9 cellular contexts compared by ENCODE assay signal in genomic region chr1:28208818-28209441, GRCh38. TPM values are rescaled to one million over a fixed set of nuclear protein-coding genes. Genes with fewer than 3 reads are reported as not detected.
DNase-seq lines count a peak whose midpoint lies in the region; ATAC-seq, FAIRE-seq and TF ChIP-seq lines count a peak whose summit lies in the region.
"Had no signal": no experiment of that assay in that cellular context is flagged by ENCODE, and none has a peak within 500 bp of the region (broad histone marks: within the 10 kb centered on the region; RNA-seq: fewer than 3 reads in every experiment).

No MANE protein-coding gene starts in this region.

- H3K4me3 ChIP-seq in CD8-positive, alpha-beta memory T cell (ENCODE audit: low read length), result no peak overlapping the region
- H3K4me3 ChIP-seq in aorta (ENCODE audit: low read length in 2 of 2), result no peak overlapping the region

- TF ChIP-seq CTCF in osteocyte (IDR thresholded peaks at IDR 0.05), result peak; percentile 69

- H3K4me1 ChIP-seq in CD8-positive, alpha-beta memory T cell (ENCODE audit: insufficient read depth, low read length), result no peaks in the 10 kb centered on the region
- no peaks in the 10 kb centered on the region for H3K4me1 ChIP-seq in aorta (ENCODE audit: control insufficient read depth in 1 of 2, insufficient read depth in 2 of 2, low read length in 2 of 2)

- 41 to 46% methylated on average over 4 of the region's 4 CpGs for WGBS in aorta, 2 donors

- intact Hi-C loops in aorta (cut with DNase I), result loop anchor here in 1 of 2 donors (10.0 kb wide), 1 partner anchor 194 kb away; no protein-coding TSS in a partner anchor

- FAIRE-seq in RCC 7860 (lab: Jason Lieb, UNC) (peak; percentile 71), frontal cortex (lab: Jason Lieb, UNC) (no peak)

- no peak overlapping the region for H3K4me3 Mint-ChIP-seq in CD8-positive, alpha-beta memory T cell
- no peak overlapping the region for H3K4me3 Mint-ChIP-seq in osteocyte (ENCODE audit: unreplicated experiment)
- H3K4me3 Mint-ChIP-seq: IgD-negative memory B cell had no signal

- H3K36me3 ChIP-seq in CD8-positive, alpha-beta memory T cell (ENCODE audit: insufficient read depth, low read length), result peaks cover 41% of the 10 kb centered on the region
- H3K36me3 ChIP-seq in aorta (ENCODE audit: control insufficient read depth in 1 of 2, insufficient read depth in 2 of 2, low read length in 1 of 2), result peaks cover 3 to 5% of the 10 kb centered on the region in 2 donors

- peaks cover 8 to 13% (median 12%) of the 10 kb centered on the region in 3 donors for H3K4me1 Mint-ChIP-seq in CD8-positive, alpha-beta memory T cell
- H3K4me1 Mint-ChIP-seq in osteocyte (ENCODE audit: unreplicated experiment), result no peaks in the 10 kb centered on the region

- peaks cover under 1 to 62% (median 13%) of the 10 kb centered on the region in 3 donors for H3K36me3 Mint-ChIP-seq in CD8-positive, alpha-beta memory T cell
- peaks cover 30% of the 10 kb centered on the region for H3K36me3 Mint-ChIP-seq in osteocyte (ENCODE audit: unreplicated experiment)

- no peaks in the 10 kb centered on the region for H3K9me3 Mint-ChIP-seq in CD8-positive, alpha-beta memory T cell
- no peaks in the 10 kb centered on the region for H3K9me3 Mint-ChIP-seq in osteocyte (ENCODE audit: unreplicated experiment)
- H3K9me3 Mint-ChIP-seq: IgD-negative memory B cell had no signal

- peak; percentile 67 for ATAC-seq in aorta (ENCODE audit: low FRiP score)
- ATAC-seq in GM18868 (IDR thresholded peaks at IDR 0.05; ENCODE audit: unreplicated experiment), result no peak

- peak overlapping the region in 4 of 8 donors; percentile 1 to 80 (median 19) for H3K27ac Mint-ChIP-seq in CD8-positive, alpha-beta memory T cell
- no peak overlapping the region for H3K27ac Mint-ChIP-seq in osteocyte (ENCODE audit: unreplicated experiment)

- H3K27me3 ChIP-seq in CD8-positive, alpha-beta memory T cell (ENCODE audit: insufficient read depth, low read length, poor library complexity, severe bottlenecking), result no peaks in the 10 kb centered on the region
- H3K27me3 ChIP-seq in aorta (ENCODE audit: control insufficient read depth in 1 of 2, insufficient read depth in 2 of 2, low read length in 1 of 2), result no peaks in the 10 kb centered on the region

- no peaks in the 10 kb centered on the region for H3K27me3 Mint-ChIP-seq in CD8-positive, alpha-beta memory T cell
- no peaks in the 10 kb centered on the region for H3K27me3 Mint-ChIP-seq in osteocyte (ENCODE audit: unreplicated experiment)
- H3K27me3 Mint-ChIP-seq: IgD-negative memory B cell had no signal

- H3K9me3 ChIP-seq in CD8-positive, alpha-beta memory T cell (ENCODE audit: low read length), result no peaks in the 10 kb centered on the region
- H3K9me3 ChIP-seq in aorta (ENCODE audit: control insufficient read depth, low read length), result no peaks in the 10 kb centered on the region

- POLR2A ChIA-PET in CD8-positive, alpha-beta memory T cell (lab: Charles Lee), result interaction anchor here (1.0 to 1.2 kb wide), 2 partner anchors 40 to 121 kb away, joined by 3 to 8 read pairs; partner anchors contain the start of gene EYA3

- no peak overlapping the region for H3K27ac ChIP-seq in CD8-positive, alpha-beta memory T cell (ENCODE audit: low read depth, low read length)
- H3K27ac ChIP-seq in aorta (ENCODE audit: low read depth in 1 of 2, low read length in 2 of 2), result no peak overlapping the region

- CTCF ChIA-PET in CD8-positive, alpha-beta memory T cell (lab: Charles Lee), result interaction anchor here (0.8 to 7.4 kb wide), 8 partner anchors 9 to 133 kb away, joined by 3 to 49 read pairs (median 4); partner anchors contain the start of gene EYA3

- DNase-seq in CD8-positive, alpha-beta memory T cell, result peak; percentile 36 to 76 (median 50)
- DNase-seq in HT1080 (ENCODE audit: low read depth), result peak; percentile 64
- peak; percentile 53 for DNase-seq in RCC 7860 (ENCODE audit: low spot score)
- peak; percentile 37 for DNase-seq in activated effector memory CD4-positive, alpha-beta T cell treated with Interleukin-2 at 50 U/mL for 16 hours
- DNase-seq in frontal cortex (ENCODE audit: low spot score in 2 of 2), result peak; percentile 38 to 43
- DNase-seq in osteocyte (ENCODE audit: extremely low spot score, unreplicated experiment), result no peak
- no peak for DNase-seq in aorta

RNA-seq across cellular contexts. Expression of gene DNAJC8, which starts 23.9 kb away (rescaled TPM):
- total RNA-seq in CD8-positive, alpha-beta memory T cell, result 100 to 1,000 TPM in 1 of 2 experiments, 10 to 100 TPM in 1; 98.4 to 104 TPM
- 172 TPM for polyA plus RNA-seq in CD8-positive, alpha-beta memory T cell
- total RNA-seq in HT1080 (2014; rRNA removed; shearing (Covaris generic)), result 82.0 and 85.2 TPM in 2 replicates
- 81.9 and 82.4 TPM in 2 replicates for polyA plus RNA-seq in HT1080 (2015; cell fraction: cytosol; rRNA removed)
- 68.3 and 68.4 TPM in 2 replicates for polyA plus RNA-seq in HT1080 (2015; cell fraction: nucleus; rRNA removed)
- total RNA-seq in frontal cortex, result 56.3 TPM
- total RNA-seq in osteocyte, result 92.2 and 93.0 TPM in 2 replicates
- 10 to 100 TPM; 66.4 to 67.3 TPM for total RNA-seq in aorta
- polyA plus RNA-seq in aorta, result 100 to 1,000 TPM in 1 of 2 donors, 10 to 100 TPM in 1; 80.4 to 111 TPM

RNA-seq across cellular contexts. Expression of gene ATP5IF1, which starts 27.0 kb away (rescaled TPM):
- 100 to 1,000 TPM; 135 to 139 TPM for total RNA-seq in CD8-positive, alpha-beta memory T cell
- 538 TPM for polyA plus RNA-seq in CD8-positive, alpha-beta memory T cell
- total RNA-seq in HT1080 (2014; rRNA removed; shearing (Covaris generic)), result 171 and 197 TPM in 2 replicates
- polyA plus RNA-seq in HT1080 (2015; cell fraction: cytosol; rRNA removed), result 182 and 237 TPM in 2 replicates
- polyA plus RNA-seq in HT1080 (2015; cell fraction: nucleus; rRNA removed), result 73.9 and 87.3 TPM in 2 replicates
- total RNA-seq in frontal cortex, result 67.7 TPM
- total RNA-seq in osteocyte, result 112 and 113 TPM in 2 replicates
- 10 to 100 TPM; 56.3 to 74.0 TPM for total RNA-seq in aorta
- 100 to 1,000 TPM; 232 to 391 TPM for polyA plus RNA-seq in aorta

RNA-seq across cellular contexts. Expression of gene PTAFR, which starts 32.4 kb away (rescaled TPM):
- total RNA-seq in CD8-positive, alpha-beta memory T cell, result under 1 TPM; 0.58 to 0.59 TPM
- polyA plus RNA-seq in CD8-positive, alpha-beta memory T cell, result 1.1 TPM
- 0.26 TPM in 1 of 2 replicates, not detected in the other for total RNA-seq in HT1080 (2014; rRNA removed; shearing (Covaris generic))
- polyA plus RNA-seq in HT1080 (2015; cell fraction: cytosol; rRNA removed), result 0.09 and 0.33 TPM in 2 replicates
- polyA plus RNA-seq in HT1080 (2015; cell fraction: nucleus; rRNA removed), result 0.02 and 0.05 TPM in 2 replicates
- 1.2 TPM for total RNA-seq in frontal cortex
- 0.08 TPM in 1 of 2 replicates, not detected in the other for total RNA-seq in osteocyte
- total RNA-seq in aorta, result 10 to 100 TPM in 1 of 2 donors, 1 to 10 TPM in 1; 8.8 to 10.4 TPM
- 1 to 10 TPM in 1 of 2 donors, under 1 TPM in 1; 0.41 to 3.5 TPM for polyA plus RNA-seq in aorta

RNA-seq across cellular contexts. Expression of gene SESN2, which starts 50.4 kb away (rescaled TPM):
- 10 to 100 TPM; 19.0 to 19.8 TPM for total RNA-seq in CD8-positive, alpha-beta memory T cell
- polyA plus RNA-seq in CD8-positive, alpha-beta memory T cell, result 13.1 TPM
- total RNA-seq in HT1080 (2014; rRNA removed; shearing (Covaris generic)), result 20.7 and 24.6 TPM in 2 replicates
- 35.2 and 35.5 TPM in 2 replicates for polyA plus RNA-seq in HT1080 (2015; cell fraction: cytosol; rRNA removed)
- polyA plus RNA-seq in HT1080 (2015; cell fraction: nucleus; rRNA removed), result 46.1 and 54.5 TPM in 2 replicates
- total RNA-seq in frontal cortex, result 4.5 TPM
- total RNA-seq in osteocyte, result 31.8 and 32.1 TPM in 2 replicates
- total RNA-seq in aorta, result 10 to 100 TPM in 1 of 2 donors, 1 to 10 TPM in 1; 9.8 to 11.1 TPM
- 1 to 10 TPM; 5.3 to 5.6 TPM for polyA plus RNA-seq in aorta

Comparison
In these comparisons a context has a peak if more than half of its experiments do, and no peak if none do; other contexts are left out.
1. DNase-seq: peak in CD8-positive, alpha-beta memory T cell (5 of 5), HT1080 (single experiment), RCC 7860 (single experiment), activated effector memory CD4-positive, alpha-beta T cell treated with Interleukin-2 at 50 U/mL for 16 hours (single experiment) and frontal cortex (2 of 2); none in osteocyte (single experiment) and aorta (0 of 2).